In the genomic region with DNA sequence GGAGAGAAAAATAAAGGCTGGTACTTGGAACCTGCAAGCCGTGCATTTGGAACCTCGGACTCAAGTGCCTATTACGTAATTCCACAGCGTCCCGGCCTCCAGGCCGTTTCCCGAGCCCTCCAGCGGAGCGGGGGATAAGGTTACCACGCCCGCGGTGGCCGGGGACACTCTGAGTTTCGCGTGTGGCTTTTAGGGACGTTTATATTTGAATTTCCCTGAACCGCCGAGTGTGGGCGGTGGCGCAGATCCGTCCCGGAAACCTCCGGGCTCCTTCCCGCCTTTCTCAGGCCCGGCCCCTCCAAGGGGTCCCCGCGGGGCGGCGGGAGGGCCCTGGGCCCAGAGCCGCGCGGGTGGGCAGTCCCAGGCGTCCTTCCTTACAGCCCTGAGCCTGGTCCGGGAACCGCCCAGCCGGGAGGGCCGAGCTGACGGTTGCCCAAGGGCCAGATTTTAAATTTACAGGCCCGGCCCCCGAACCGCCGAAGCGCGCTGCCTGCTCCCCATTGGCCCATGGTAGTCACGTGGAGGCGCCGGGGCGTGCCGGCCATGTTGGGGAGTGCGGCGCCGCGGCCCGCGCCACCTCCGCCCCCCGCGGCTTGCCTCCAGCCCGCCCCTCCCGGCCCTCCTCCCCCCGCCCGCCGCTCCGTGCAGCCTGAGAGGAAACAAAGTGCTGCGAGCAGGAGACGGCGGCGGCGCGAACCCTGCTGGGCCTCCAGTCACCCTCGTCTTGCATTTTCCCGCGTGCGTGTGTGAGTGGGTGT, we compare ENCODE assay signal across 1 cellular context.
TF ChIP-seq lines count a peak whose summit lies in the region.

A gene with protein sequence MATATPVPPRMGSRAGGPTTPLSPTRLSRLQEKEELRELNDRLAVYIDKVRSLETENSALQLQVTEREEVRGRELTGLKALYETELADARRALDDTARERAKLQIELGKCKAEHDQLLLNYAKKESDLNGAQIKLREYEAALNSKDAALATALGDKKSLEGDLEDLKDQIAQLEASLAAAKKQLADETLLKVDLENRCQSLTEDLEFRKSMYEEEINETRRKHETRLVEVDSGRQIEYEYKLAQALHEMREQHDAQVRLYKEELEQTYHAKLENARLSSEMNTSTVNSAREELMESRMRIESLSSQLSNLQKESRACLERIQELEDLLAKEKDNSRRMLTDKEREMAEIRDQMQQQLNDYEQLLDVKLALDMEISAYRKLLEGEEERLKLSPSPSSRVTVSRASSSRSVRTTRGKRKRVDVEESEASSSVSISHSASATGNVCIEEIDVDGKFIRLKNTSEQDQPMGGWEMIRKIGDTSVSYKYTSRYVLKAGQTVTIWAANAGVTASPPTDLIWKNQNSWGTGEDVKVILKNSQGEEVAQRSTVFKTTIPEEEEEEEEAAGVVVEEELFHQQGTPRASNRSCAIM (plus strand): TSS at position 638 of the 758 bp plus-strand sequence. CDS start 373 bp downstream, outside the sequence.

TF ChIP-seq in K562, 482 proteins besides CTCF, POLR2A, EP300 and RAD21 (continued from another document and continues in another):
- TF ChIP-seq USF2 (CRISPR knock-in tag; IDR thresholded peaks at IDR 0.05) (peak; percentile 96), NCOA6 (IDR thresholded peaks at IDR 0.05) (no peak), SREBF1 (IDR thresholded peaks at IDR 0.05; ENCODE audit: borderline replicate concordance, low read depth, low read length) (no peak), CREB1 (IDR thresholded peaks at IDR 0.05) (no peak; the same call in none of the 2 replicates), CREB1 (CRISPR knock-in tag; IDR thresholded peaks at IDR 0.05) (peak; percentile 46; the same call in 1 of the 2 replicates), GTF2A2 (tag; IDR thresholded peaks at IDR 0.05) (no peak), TCF7L2 (IDR thresholded peaks at IDR 0.05; ENCODE audit: low read depth, low read length) (no peak), ZFP1 (CRISPR knock-in tag; IDR thresholded peaks at IDR 0.05) (no peak), KDM5B (IDR thresholded peaks at IDR 0.05; ENCODE audit: insufficient replicate concordance, low read depth, low read length) (peak; percentile 79), SAP30 (IDR thresholded peaks at IDR 0.05; ENCODE audit: borderline replicate concordance, insufficient read depth, low read depth, low read length, poor library complexity, severe bottlenecking) (peak; percentile 47), CHD4 (IDR thresholded peaks at IDR 0.05; ENCODE audit: insufficient read depth, insufficient replicate concordance, low read depth, low read length, poor library complexity, severe bottlenecking) (no peak), FOSL1 (tag; conservative IDR thresholded peaks at IDR 0.05) (peak; percentile 46; the same call in 1 of the 2 replicates), SMARCB1 (IDR thresholded peaks at IDR 0.05; ENCODE audit: insufficient read length, low read depth) (no peak), ZNF589 (CRISPR knock-in tag; IDR thresholded peaks at IDR 0.05; ENCODE audit: low read depth) (0 out of 2 replicates have a peak, but pooled peaks have one; percentile 8), PRMT5 (CRISPR knock-in tag; IDR thresholded peaks at IDR 0.05) (no peak), TOE1 (IDR thresholded peaks at IDR 0.05; ENCODE audit: borderline replicate concordance) (peak; percentile 85; the same call in 1 of the 2 replicates), TOE1 (CRISPR knock-in tag; IDR thresholded peaks at IDR 0.05; ENCODE audit: borderline replicate concordance, low read depth) (no peak), MAZ (CRISPR knock-in tag; conservative IDR thresholded peaks at IDR 0.05 in 1 of 2, IDR thresholded peaks at IDR 0.05 in 1 of 2) (peak; percentile 72 to 75), ZBTB7A (IDR thresholded peaks at IDR 0.05; ENCODE audit: borderline replicate concordance, control insufficient read depth, low read depth, low read length) (peak; percentile 100), SMARCE1 (IDR thresholded peaks at IDR 0.05) (peak; percentile 39), SLC30A9 (CRISPR knock-in tag; IDR thresholded peaks at IDR 0.05) (no peak), ILK (tag; IDR thresholded peaks at IDR 0.05; ENCODE audit: borderline replicate concordance, low read depth) (no peak), POLR2G (IDR thresholded peaks at IDR 0.05; ENCODE audit: low read depth, low read length) (peak; percentile 90), ZNF263 (CRISPR knock-in tag; IDR thresholded peaks at IDR 0.05; ENCODE audit: borderline replicate concordance) (peak; percentile 13; the same call in 1 of the 2 replicates), TAF9B (IDR thresholded peaks at IDR 0.05; ENCODE audit: partially characterized antibody) (peak; percentile 44), ZNF445 (CRISPR knock-in tag; IDR thresholded peaks at IDR 0.05; ENCODE audit: low read depth) (no peak), CBX5 (IDR thresholded peaks at IDR 0.05; ENCODE audit: borderline replicate concordance, low read depth) (0 out of 2 replicates have a peak, but pooled peaks have one; percentile 18), FOXP1 (CRISPR knock-in tag; IDR thresholded peaks at IDR 0.05) (peak; percentile 86), GATAD2B (IDR thresholded peaks at IDR 0.05; ENCODE audit: borderline replicate concordance) (peak; percentile 69; the same call in 1 of the 2 replicates), ZNF561 (CRISPR knock-in tag; conservative IDR thresholded peaks at IDR 0.05) (no peak), LEF1 (IDR thresholded peaks at IDR 0.05) (0 out of 2 replicates have a peak, but pooled peaks have one; percentile 60), ZNF507 (tag; conservative IDR thresholded peaks at IDR 0.05) (no peak), PHF20 (IDR thresholded peaks at IDR 0.05; ENCODE audit: partially characterized antibody) (no peak), RERE (CRISPR knock-in tag; IDR thresholded peaks at IDR 0.05; ENCODE audit: borderline replicate concordance) (no peak), ZBTB12 (CRISPR knock-in tag; IDR thresholded peaks at IDR 0.05) (no peak)
- TF ChIP-seq, protein P1, sequence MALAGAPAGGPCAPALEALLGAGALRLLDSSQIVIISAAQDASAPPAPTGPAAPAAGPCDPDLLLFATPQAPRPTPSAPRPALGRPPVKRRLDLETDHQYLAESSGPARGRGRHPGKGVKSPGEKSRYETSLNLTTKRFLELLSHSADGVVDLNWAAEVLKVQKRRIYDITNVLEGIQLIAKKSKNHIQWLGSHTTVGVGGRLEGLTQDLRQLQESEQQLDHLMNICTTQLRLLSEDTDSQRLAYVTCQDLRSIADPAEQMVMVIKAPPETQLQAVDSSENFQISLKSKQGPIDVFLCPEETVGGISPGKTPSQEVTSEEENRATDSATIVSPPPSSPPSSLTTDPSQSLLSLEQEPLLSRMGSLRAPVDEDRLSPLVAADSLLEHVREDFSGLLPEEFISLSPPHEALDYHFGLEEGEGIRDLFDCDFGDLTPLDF (CRISPR knock-in tag; IDR thresholded peaks at IDR 0.05): peak; percentile 90
- TF ChIP-seq, protein P2, sequence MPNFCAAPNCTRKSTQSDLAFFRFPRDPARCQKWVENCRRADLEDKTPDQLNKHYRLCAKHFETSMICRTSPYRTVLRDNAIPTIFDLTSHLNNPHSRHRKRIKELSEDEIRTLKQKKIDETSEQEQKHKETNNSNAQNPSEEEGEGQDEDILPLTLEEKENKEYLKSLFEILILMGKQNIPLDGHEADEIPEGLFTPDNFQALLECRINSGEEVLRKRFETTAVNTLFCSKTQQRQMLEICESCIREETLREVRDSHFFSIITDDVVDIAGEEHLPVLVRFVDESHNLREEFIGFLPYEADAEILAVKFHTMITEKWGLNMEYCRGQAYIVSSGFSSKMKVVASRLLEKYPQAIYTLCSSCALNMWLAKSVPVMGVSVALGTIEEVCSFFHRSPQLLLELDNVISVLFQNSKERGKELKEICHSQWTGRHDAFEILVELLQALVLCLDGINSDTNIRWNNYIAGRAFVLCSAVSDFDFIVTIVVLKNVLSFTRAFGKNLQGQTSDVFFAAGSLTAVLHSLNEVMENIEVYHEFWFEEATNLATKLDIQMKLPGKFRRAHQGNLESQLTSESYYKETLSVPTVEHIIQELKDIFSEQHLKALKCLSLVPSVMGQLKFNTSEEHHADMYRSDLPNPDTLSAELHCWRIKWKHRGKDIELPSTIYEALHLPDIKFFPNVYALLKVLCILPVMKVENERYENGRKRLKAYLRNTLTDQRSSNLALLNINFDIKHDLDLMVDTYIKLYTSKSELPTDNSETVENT (CRISPR knock-in tag; IDR thresholded peaks at IDR 0.05): peak; percentile 73
- TF ChIP-seq, protein P3, sequence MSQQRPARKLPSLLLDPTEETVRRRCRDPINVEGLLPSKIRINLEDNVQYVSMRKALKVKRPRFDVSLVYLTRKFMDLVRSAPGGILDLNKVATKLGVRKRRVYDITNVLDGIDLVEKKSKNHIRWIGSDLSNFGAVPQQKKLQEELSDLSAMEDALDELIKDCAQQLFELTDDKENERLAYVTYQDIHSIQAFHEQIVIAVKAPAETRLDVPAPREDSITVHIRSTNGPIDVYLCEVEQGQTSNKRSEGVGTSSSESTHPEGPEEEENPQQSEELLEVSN (IDR thresholded peaks at IDR 0.05; ENCODE audit: borderline replicate concordance in 1 of 2, extremely low read depth in 1 of 2, insufficient read depth in 1 of 2, insufficient read length in 1 of 2, low read depth in 1 of 2, low read length in 1 of 2, poor library complexity in 1 of 2, severe bottlenecking in 1 of 2): peak; percentile 67 to 97
- TF ChIP-seq, protein P4, sequence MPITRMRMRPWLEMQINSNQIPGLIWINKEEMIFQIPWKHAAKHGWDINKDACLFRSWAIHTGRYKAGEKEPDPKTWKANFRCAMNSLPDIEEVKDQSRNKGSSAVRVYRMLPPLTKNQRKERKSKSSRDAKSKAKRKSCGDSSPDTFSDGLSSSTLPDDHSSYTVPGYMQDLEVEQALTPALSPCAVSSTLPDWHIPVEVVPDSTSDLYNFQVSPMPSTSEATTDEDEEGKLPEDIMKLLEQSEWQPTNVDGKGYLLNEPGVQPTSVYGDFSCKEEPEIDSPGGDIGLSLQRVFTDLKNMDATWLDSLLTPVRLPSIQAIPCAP (CRISPR knock-in tag; IDR thresholded peaks at IDR 0.05; ENCODE audit: borderline replicate concordance): peak; percentile 43; the same call in 1 of the 2 replicates
